ENCODE assay signal across 12 cellular contexts in genomic region chr1:108644984-108645383, GRCh38. TPM values are rescaled to one million over a fixed set of nuclear protein-coding genes. Genes with fewer than 3 reads are reported as not detected.
DNase-seq lines count a peak whose midpoint lies in the region; ATAC-seq and TF ChIP-seq lines count a peak whose summit lies in the region.
"Had no signal": no experiment of that assay in that cellular context is flagged by ENCODE, and none has a peak within 500 bp of the region (broad histone marks: within the 10 kb centered on the region; RNA-seq: fewer than 3 reads in every experiment).

No MANE protein-coding gene starts in this region.

- H3K9ac ChIP-seq in Loucy (ENCODE audit: low read depth, low read length, poor library complexity, severe bottlenecking), result peak overlapping the region; percentile 87

- peak overlapping the region; percentile 69 for H3K4me3 Mint-ChIP-seq in activated CD4-positive, alpha-beta memory T cell treated with anti-CD3 and anti-CD28 coated beads for 36 hours
- H3K4me3 Mint-ChIP-seq: HFFc6 had no signal

- peak; percentile 60 for DNase-seq in activated CD4-positive, alpha-beta memory T cell treated with anti-CD3 and anti-CD28 coated beads for 36 hours
- DNase-seq in effector memory CD4-positive, alpha-beta T cell, result peak in 2 of 3 donors; percentile 6 to 25
- DNase-seq in stimulated activated CD8-positive, alpha-beta memory T cell treated with anti-CD3 and anti-CD28 coated beads, Interleukin-4, amount 100 ng/mL, for 48 hours, result peak; percentile 64
- DNase-seq in NCI-H446 treated with DMSO at 0.1 percent for 48 hours (lab: John Stamatoyannopoulos, UW) (no peak), NCI-H446 (lab: John Stamatoyannopoulos, UW) (no peak), dermis blood vessel endothelial cell (no peak)
- DNase-seq: DMS153, HFFc6, NCI-H2029 treated with DMSO at 0.1 percent for 48 hours had no signal

- no peak for ATAC-seq in HG03354 (IDR thresholded peaks at IDR 0.05; ENCODE audit: poor library complexity, severe bottlenecking, unreplicated experiment)

- H3K27me3 Mint-ChIP-seq in activated CD4-positive, alpha-beta memory T cell treated with anti-CD3 and anti-CD28 coated beads for 36 hours, result no peaks in the 10 kb centered on the region

- H3F3A ChIP-seq in Loucy (ENCODE audit: low read depth), result peaks cover 26% of the 10 kb centered on the region

- POLR2A ChIA-PET in activated CD4-positive, alpha-beta memory T cell treated with anti-CD3 and anti-CD28 coated beads for 36 hours (lab: Charles Lee), result interaction anchor here (1.3 to 2.9 kb wide), 4 partner anchors 13 to 84 kb away, joined by 3 to 34 read pairs (median 21); partner anchors contain the start of genes EEIG2, HENMT1 and PRPF38B

- H3K27me3 ChIP-seq in Loucy (ENCODE audit: insufficient read depth, low read length, poor library complexity, severe bottlenecking), result no peaks in the 10 kb centered on the region
- no peaks in the 10 kb centered on the region for H3K27me3 ChIP-seq in effector memory CD4-positive, alpha-beta T cell (replicated peaks; ENCODE audit: control insufficient read depth, insufficient read depth, low read length, poor library complexity, severe bottlenecking)

- peaks cover 24% of the 10 kb centered on the region for H3K36me3 ChIP-seq in Loucy (ENCODE audit: insufficient read depth, low read length)
- no peaks in the 10 kb centered on the region for H3K36me3 ChIP-seq in effector memory CD4-positive, alpha-beta T cell (ENCODE audit: control insufficient read depth, insufficient read depth, low read length)

- no peaks in the 10 kb centered on the region for H4K20me1 ChIP-seq in Loucy (ENCODE audit: insufficient read depth, low read length, poor library complexity, severe bottlenecking)

- H3K4me1 ChIP-seq in Loucy (ENCODE audit: insufficient read depth, low read length, poor library complexity, severe bottlenecking), result peaks cover 48% of the 10 kb centered on the region
- peaks cover 38% of the 10 kb centered on the region for H3K4me1 ChIP-seq in effector memory CD4-positive, alpha-beta T cell (ENCODE audit: control insufficient read depth, insufficient read depth, low read length, poor library complexity, severe bottlenecking)

- peak overlapping the region; percentile 75 for H3K27ac ChIP-seq in effector memory CD4-positive, alpha-beta T cell (ENCODE audit: insufficient read depth, low read length, poor library complexity, severe bottlenecking)
- H3K27ac ChIP-seq: HL-60 had no signal

- CTCF ChIA-PET in activated CD4-positive, alpha-beta memory T cell treated with anti-CD3 and anti-CD28 coated beads for 36 hours (lab: Charles Lee), result interaction anchor here (0.6 to 5.5 kb wide), 14 partner anchors 13 to 863 kb away, joined by 3 to 102 read pairs (median 10); partner anchors contain the start of genes EEIG2, HENMT1 and PRPF38B

- intact Hi-C loops in activated CD4-positive, alpha-beta memory T cell treated with anti-CD3 and anti-CD28 coated beads for 36 hours (cut with micrococcal nuclease), result loop anchor here (1.0 to 10.0 kb wide), 5 partner anchors 59 to 860 kb away; partner anchors contain the start of genes SLC25A24 and STXBP3

- H3K4me1 Mint-ChIP-seq in activated CD4-positive, alpha-beta memory T cell treated with anti-CD3 and anti-CD28 coated beads for 36 hours (ENCODE audit: low read depth), result peaks cover 57% of the 10 kb centered on the region

- peaks cover 37% of the 10 kb centered on the region for H3K36me3 Mint-ChIP-seq in activated CD4-positive, alpha-beta memory T cell treated with anti-CD3 and anti-CD28 coated beads for 36 hours

- peak overlapping the region; percentile 63 for H3K4me3 ChIP-seq in Loucy (ENCODE audit: low read length, poor library complexity, severe bottlenecking)
- no peak overlapping the region for H3K4me3 ChIP-seq in effector memory CD4-positive, alpha-beta T cell (ENCODE audit: insufficient read depth, low read depth, low read length, poor library complexity, severe bottlenecking)

- H2AFZ ChIP-seq in Loucy (ENCODE audit: low read length), result no peak overlapping the region

- peaks cover 4% of the 10 kb centered on the region; the same call in 1 of the 2 replicates for H3K9me3 ChIP-seq in Loucy (ENCODE audit: insufficient read depth, low read depth, low read length)
- peaks cover 6% of the 10 kb centered on the region for H3K9me3 ChIP-seq in effector memory CD4-positive, alpha-beta T cell (ENCODE audit: control insufficient read depth, low read length)

- no peaks in the 10 kb centered on the region for H3K9me2 ChIP-seq in Loucy (replicated peaks; ENCODE audit: low read depth, low read length)

- TF ChIP-seq CTCF in Loucy (conservative IDR thresholded peaks at IDR 0.05; ENCODE audit: low read length), result no peak

- peak overlapping the region; percentile 95 for H3K27ac Mint-ChIP-seq in activated CD4-positive, alpha-beta memory T cell treated with anti-CD3 and anti-CD28 coated beads for 36 hours
- H3K27ac Mint-ChIP-seq: HFFc6 had no signal

- H3K79me2 ChIP-seq in Loucy (ENCODE audit: insufficient read depth, low read length), result no peaks in the 10 kb centered on the region; the same call in 1 of the 2 replicates

- peaks cover 4% of the 10 kb centered on the region for H3K9me3 Mint-ChIP-seq in activated CD4-positive, alpha-beta memory T cell treated with anti-CD3 and anti-CD28 coated beads for 36 hours
- H3K9me3 Mint-ChIP-seq: HFFc6 had no signal

- H3K4me2 ChIP-seq in Loucy (ENCODE audit: low read depth, low read length, poor library complexity, severe bottlenecking), result peak overlapping the region; percentile 82

RNA-seq across cellular contexts. Expression of gene HENMT1, which starts 15.9 kb away (rescaled TPM):
- 10 to 100 TPM; 25.6 to 25.8 TPM for total RNA-seq in activated CD4-positive, alpha-beta memory T cell treated with anti-CD3 and anti-CD28 coated beads for 36 hours
- total RNA-seq in dermis blood vessel endothelial cell, result 1.5 and 2.7 TPM in 2 replicates

RNA-seq across cellular contexts. Expression of gene PRPF38B, which starts 47.1 kb away (rescaled TPM):
- total RNA-seq in activated CD4-positive, alpha-beta memory T cell treated with anti-CD3 and anti-CD28 coated beads for 36 hours, result 10 to 100 TPM; 57.0 to 63.5 TPM
- total RNA-seq in dermis blood vessel endothelial cell, result 11.4 and 14.3 TPM in 2 replicates

Comparison
In these comparisons a context has a peak if more than half of its experiments do, and no peak if none do; other contexts are left out.
1. DNase-seq: peak in activated CD4-positive, alpha-beta memory T cell treated with anti-CD3 and anti-CD28 coated beads for 36 hours (single experiment), effector memory CD4-positive, alpha-beta T cell (2 of 3) and stimulated activated CD8-positive, alpha-beta memory T cell treated with anti-CD3 and anti-CD28 coated beads, Interleukin-4, amount 100 ng/mL, for 48 hours (single experiment); none in NCI-H446 treated with DMSO at 0.1 percent for 48 hours (single experiment), NCI-H446 (0 of 2) and dermis blood vessel endothelial cell (single experiment).